Comparison of ENCODE assay signal across 18 cellular contexts in genomic region chr1:218765753-218766152, GRCh38.
DNase-seq lines count a peak whose midpoint lies in the region; ATAC-seq and TF ChIP-seq lines count a peak whose summit lies in the region.
"Had no signal": no experiment of that assay in that cellular context is flagged by ENCODE, and none has a peak within 500 bp of the region (broad histone marks: within the 10 kb centered on the region; RNA-seq: fewer than 3 reads in every experiment).

No MANE protein-coding gene starts in this region.

- no peak overlapping the region for H4K8ac ChIP-seq in IMR-90 (ENCODE audit: low read depth in 2 of 2, low read length in 2 of 2)

- H4K91ac ChIP-seq in IMR-90 (ENCODE audit: insufficient read depth, low read depth, low read length) = no peak overlapping the region

- H3K9ac ChIP-seq in IMR-90 (ENCODE audit: low read depth, low read length) = no peak overlapping the region
- H3K9ac ChIP-seq: BLaER1 treated with 17β-estradiol and CSF1 and Interleukin-3, amounts not matched to agents 10 nM and 100 nM had no signal

- H2AFZ ChIP-seq in IMR-90 (replicated peaks; ENCODE audit: low read length, poor library complexity) = no peak overlapping the region

- in situ Hi-C loops in IMR-90 (cut with MboI; ENCODE audit: low sequenced_read_pairs) = no loop called here
- in situ Hi-C loops in Panc1 (cut with HindIII; ENCODE audit: low pct_unique_long_range_greater_than_20kb, low sequenced_read_pairs) = no loop called here

- no peak overlapping the region for H2BK20ac ChIP-seq in IMR-90 (ENCODE audit: low read depth, low read length)

- 0 out of 3 replicates have a peak overlapping the region, but pooled peaks have one; percentile 54 for H2BK15ac ChIP-seq in IMR-90 (ENCODE audit: low read depth, low read length)

- H4K20me1 ChIP-seq in IMR-90 (ENCODE audit: insufficient read depth, low read length) = no peaks in the 10 kb centered on the region
- H4K20me1 ChIP-seq: BLaER1 treated with 17β-estradiol and CSF1 and Interleukin-3, amounts not matched to agents 10 nM and 100 nM had no signal

- H3K36me3 ChIP-seq in IMR-90 (ENCODE audit: control insufficient read depth, insufficient read depth, low read length) (no peaks in the 10 kb centered on the region), Panc1 (ENCODE audit: control insufficient read depth, insufficient read depth, low read length) (no peaks in the 10 kb centered on the region), WERI-Rb-1 (no peaks in the 10 kb centered on the region)
- H3K36me3 ChIP-seq: BLaER1 treated with 17β-estradiol and CSF1 and Interleukin-3, amounts not matched to agents 10 nM and 100 nM had no signal

- H3K4me3 ChIP-seq in IMR-90 (ENCODE audit: insufficient read depth, low read depth, low read length) = no peak overlapping the region
- H3K4me3 ChIP-seq in Panc1 (ENCODE audit: low read depth in 2 of 2, low read length in 2 of 2) = no peak overlapping the region
- H3K4me3 ChIP-seq in WERI-Rb-1 (ENCODE audit: low read depth, low read length) = no peak overlapping the region
- H3K4me3 ChIP-seq: BLaER1 treated with 17β-estradiol and CSF1 and Interleukin-3, amounts not matched to agents 10 nM and 100 nM; GM12878 had no signal

- H3K4ac ChIP-seq in IMR-90 (ENCODE audit: low read depth, low read length) = no peak overlapping the region

- H3K56ac ChIP-seq in IMR-90 (ENCODE audit: extremely low read depth, insufficient read depth, low read length) = no peak overlapping the region

- dilution Hi-C loops in IMR-90 (cut with HindIII; ENCODE audit: low sequenced_read_pairs, unreplicated experiment) = no loop called here

- BruUV-seq in IMR-90 (replicated peaks; lab: Mats Ljungman, UMichigan) (no TSS peak), Panc1 (replicated peaks; lab: Mats Ljungman, UMichigan) (no TSS peak)

- ATAC-seq in IMR-90 (ENCODE audit: low read depth) (no peak), Panc1 (no peak)
- ATAC-seq: CD8-positive, alpha-beta T cell; GM12878; HCT116 had no signal

- H3K4me2 ChIP-seq in IMR-90 (ENCODE audit: low read depth, low read length) = no peak overlapping the region
- H3K4me2 ChIP-seq: BLaER1 treated with 17β-estradiol and CSF1 and Interleukin-3, amounts not matched to agents 10 nM and 100 nM had no signal

- TF ChIP-seq POLR2A in IMR-90 (IDR thresholded peaks at IDR 0.05; ENCODE audit: low read depth, low read length) = no peak

- WGBS in IMR-90 (ENCODE audit: extremely low coverage in 2 of 2, insufficient read length in 1 of 2), 2 experiments = no CpG with 5 or more reads among the region's 5 CpGs

- DNase-seq in IMR-90 = no peak
- DNase-seq in Panc1 (ENCODE audit: low read depth, low spot score) = no peak
- DNase-seq in foreskin melanocyte = peak; percentile 15
- peak; percentile 24 to 80 for DNase-seq in lung microvascular endothelial cell (ENCODE audit: low read depth in 2 of 2)
- DNase-seq in activated CD8-positive, alpha-beta memory T cell treated with anti-CD3 and anti-CD28 coated beads for 24 hours = no peak
- no peak for DNase-seq in NCI-H526 treated with DMSO at 0.1 percent for 48 hours (lab: John Stamatoyannopoulos, UW)
- no peak for DNase-seq in WERI-Rb-1
- DNase-seq: CD8-positive, alpha-beta T cell; DMS 273 treated with DMSO at 0.1 percent for 48 hours; DMS53; DND-41; EL; GOT3; H7; HFFc6 had no signal

- no peaks in the 10 kb centered on the region for H3K79me1 ChIP-seq in IMR-90 (ENCODE audit: low read depth in 1 of 2, low read length in 2 of 2)

- H3K23ac ChIP-seq in IMR-90 (ENCODE audit: low read depth, low read length) = no peak overlapping the region

- POLR2A ChIA-PET in IMR-90 (lab: Charles Lee; ENCODE audit: unreplicated experiment) (no interaction called here), Panc1 (lab: Charles Lee) (interaction anchor here (0.6 kb wide), 1 partner anchor 171 kb away, joined by 3 read pairs; no protein-coding TSS in a partner anchor)

- no peak for TF ChIP-seq RAD21 in IMR-90 (IDR thresholded peaks at IDR 0.05; ENCODE audit: low read length)

- no peak overlapping the region for H2AK5ac ChIP-seq in IMR-90 (ENCODE audit: low read depth, low read length)

- no peak overlapping the region for H3K14ac ChIP-seq in IMR-90 (replicated peaks; ENCODE audit: low read depth, low read length)

- no peaks in the 10 kb centered on the region for H3K9me1 ChIP-seq in IMR-90 (ENCODE audit: insufficient read depth, low read length)

- H3K27ac ChIP-seq in IMR-90 (ENCODE audit: insufficient read depth, low read length) (no peak overlapping the region), Panc1 (ENCODE audit: low read length) (peak overlapping the region; percentile 21; the same call in 1 of the 2 replicates), WERI-Rb-1 (no peak overlapping the region)
- H3K27ac ChIP-seq: BLaER1 treated with 17β-estradiol and CSF1 and Interleukin-3, amounts not matched to agents 10 nM and 100 nM had no signal

- no peak overlapping the region for H2BK120ac ChIP-seq in IMR-90 (ENCODE audit: low read depth, low read length)

- no peaks in the 10 kb centered on the region for H3K27me3 ChIP-seq in IMR-90 (ENCODE audit: control insufficient read depth, insufficient read depth, low read length)
- no peaks in the 10 kb centered on the region for H3K27me3 ChIP-seq in Panc1 (ENCODE audit: control insufficient read depth, insufficient read depth, low read length)
- H3K27me3 ChIP-seq in WERI-Rb-1 (ENCODE audit: insufficient read depth, low read depth, severe bottlenecking) = no peaks in the 10 kb centered on the region
- H3K27me3 ChIP-seq: BLaER1 treated with 17β-estradiol and CSF1 and Interleukin-3, amounts not matched to agents 10 nM and 100 nM had no signal

- no peak overlapping the region for H3K18ac ChIP-seq in IMR-90 (ENCODE audit: low read depth, low read length)

- CTCF ChIA-PET in IMR-90 (lab: Yijun Ruan, JAX) (no interaction called here), Panc1 (lab: Charles Lee) (no interaction called here)

- H4K5ac ChIP-seq in IMR-90 (ENCODE audit: low read depth, low read length) = no peak overlapping the region

- H3K4me1 ChIP-seq in IMR-90 (ENCODE audit: control insufficient read depth, insufficient read depth, low read length) = no peaks in the 10 kb centered on the region
- no peaks in the 10 kb centered on the region for H3K4me1 ChIP-seq in Panc1 (ENCODE audit: control insufficient read depth, insufficient read depth, low read length)
- H3K4me1 ChIP-seq: BLaER1 treated with 17β-estradiol and CSF1 and Interleukin-3, amounts not matched to agents 10 nM and 100 nM had no signal

- intact Hi-C loops in IMR-90 (cut with micrococcal nuclease) (no loop called here), Panc1 (cut with micrococcal nuclease; ENCODE audit: unreplicated experiment) (no loop called here)

- no peaks in the 10 kb centered on the region for H3K9me3 ChIP-seq in IMR-90 (ENCODE audit: control insufficient read depth, insufficient read depth, low read length)
- no peaks in the 10 kb centered on the region for H3K9me3 ChIP-seq in Panc1 (ENCODE audit: control insufficient read depth, insufficient read depth, low read depth, low read length)
- no peaks in the 10 kb centered on the region for H3K9me3 ChIP-seq in WERI-Rb-1 (ENCODE audit: severe bottlenecking)
- H3K9me3 ChIP-seq: BLaER1 treated with 17β-estradiol and CSF1 and Interleukin-3, amounts not matched to agents 10 nM and 100 nM had no signal

- no peak overlapping the region for H2AK9ac ChIP-seq in IMR-90 (replicated peaks; ENCODE audit: low read depth, low read length, poor library complexity)

- no peak overlapping the region for H2BK5ac ChIP-seq in IMR-90 (ENCODE audit: low read depth, low read length, poor library complexity, severe bottlenecking)

- TF ChIP-seq CTCF in IMR-90 (conservative IDR thresholded peaks at IDR 0.05; ENCODE audit: low read depth, low read length) (no peak), Panc1 (IDR thresholded peaks at IDR 0.05) (no peak), WERI-Rb-1 (IDR thresholded peaks at IDR 0.05; ENCODE audit: low read depth, low read length) (no peak)

TF ChIP-seq in IMR-90, 13 proteins besides CTCF, POLR2A, EP300 and RAD21:
- TF ChIP-seq RFX5 (IDR thresholded peaks at IDR 0.05; ENCODE audit: low read depth, low read length) (no peak), MAZ (IDR thresholded peaks at IDR 0.05; ENCODE audit: borderline replicate concordance, low read depth, low read length) (no peak), CEBPB (IDR thresholded peaks at IDR 0.05; ENCODE audit: low read depth, low read length) (no peak), RCOR1 (IDR thresholded peaks at IDR 0.05; ENCODE audit: insufficient replicate concordance, low read length) (no peak), MAFK (IDR thresholded peaks at IDR 0.05; ENCODE audit: low read depth, low read length) (no peak), SMC3 (IDR thresholded peaks at IDR 0.05; ENCODE audit: low read depth, low read length) (no peak), USF2 (IDR thresholded peaks at IDR 0.05; ENCODE audit: low read depth, low read length) (no peak), CHD1 (IDR thresholded peaks at IDR 0.05; ENCODE audit: low read depth, low read length) (no peak), ELK1 (IDR thresholded peaks at IDR 0.05; ENCODE audit: borderline replicate concordance, low read depth, low read length) (no peak), MXI1 (IDR thresholded peaks at IDR 0.05; ENCODE audit: borderline replicate concordance, low read depth, low read length) (no peak)

Comparison
In these comparisons a context has a peak if more than half of its experiments do, and no peak if none do; other contexts are left out.
1. DNase-seq: peak in foreskin melanocyte (single experiment) and lung microvascular endothelial cell (2 of 2); none in IMR-90 (single experiment), Panc1 (single experiment), activated CD8-positive, alpha-beta memory T cell treated with anti-CD3 and anti-CD28 coated beads for 24 hours (single experiment), NCI-H526 treated with DMSO at 0.1 percent for 48 hours (single experiment) and WERI-Rb-1 (single experiment).